12 cellular contexts compared by ENCODE assay signal in the genomic region with DNA sequence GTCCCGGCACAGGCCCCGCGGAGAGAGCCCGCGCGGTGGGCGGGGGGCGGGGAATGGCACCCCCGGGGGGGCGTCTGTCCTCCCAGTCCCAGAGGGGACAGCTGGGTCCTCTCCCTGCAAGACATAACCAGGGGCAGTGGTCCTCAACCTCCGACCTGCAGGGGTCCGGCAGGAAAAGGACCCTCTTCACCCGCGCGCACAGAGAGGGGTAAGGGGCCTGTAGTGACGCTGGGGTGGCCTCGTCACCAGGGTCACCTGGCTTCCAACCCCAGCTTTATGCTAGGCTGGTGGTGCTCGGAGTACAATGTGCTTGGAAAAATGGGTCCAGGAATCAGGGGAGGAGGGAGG. TPM values are rescaled to one million over a fixed set of nuclear protein-coding genes. Genes with fewer than 3 reads are reported as not detected.
DNase-seq lines count a peak whose midpoint lies in the region; ATAC-seq and TF ChIP-seq lines count a peak whose summit lies in the region.
"Had no signal": no experiment of that assay in that cellular context is flagged by ENCODE, and none has a peak within 500 bp of the region (broad histone marks: within the 10 kb centered on the region; RNA-seq: fewer than 3 reads in every experiment).

No MANE protein-coding gene starts in this region.

- in situ Hi-C loops in GM23248 (cut with MboI), result loop anchor here (10.0 kb wide), 1 partner anchor 321 kb away; no protein-coding TSS in a partner anchor
- in situ Hi-C loops in astrocyte of the cerebellum (cut with HindIII; ENCODE audit: low sequenced_read_pairs), result no loop called here

- no peak for TF ChIP-seq CTCF in astrocyte of the cerebellum (IDR thresholded peaks at IDR 0.05; ENCODE audit: low read depth, low read length, missing control alignments)
- TF ChIP-seq CTCF in smooth muscle cell (IDR thresholded peaks at IDR 0.05; ENCODE audit: borderline replicate concordance, insufficient read depth, poor library complexity, severe bottlenecking), result no peak

- no peaks in the 10 kb centered on the region for H3K36me3 ChIP-seq in GM23248 (ENCODE audit: low read depth)
- H3K36me3 ChIP-seq in iPS DF 6.9 (ENCODE audit: control insufficient read depth, insufficient read depth, low read length), result no peaks in the 10 kb centered on the region
- no peaks in the 10 kb centered on the region for H3K36me3 ChIP-seq in smooth muscle cell (ENCODE audit: low read depth)

- H3K4me1 ChIP-seq in GM23248 (ENCODE audit: insufficient read depth), result peaks cover 5% of the 10 kb centered on the region; the same call in 1 of the 2 replicates
- no peaks in the 10 kb centered on the region for H3K4me1 ChIP-seq in iPS DF 6.9 (ENCODE audit: control insufficient read depth, insufficient read depth, low read length)
- H3K4me1 ChIP-seq in smooth muscle cell (ENCODE audit: low read depth), result peaks cover 11% of the 10 kb centered on the region

- H3K9ac ChIP-seq in GM23248, result no peak overlapping the region; the same call in 1 of the 2 replicates
- H3K9ac ChIP-seq in smooth muscle cell (ENCODE audit: low read depth), result no peak overlapping the region

- peaks cover 37% of the 10 kb centered on the region for H3K27me3 ChIP-seq in GM23248 (replicated peaks; ENCODE audit: insufficient read depth)
- H3K27me3 ChIP-seq in iPS DF 6.9 (ENCODE audit: control insufficient read depth, insufficient read depth, low read length), result peaks cover 11% of the 10 kb centered on the region; the same call in 1 of the 2 replicates
- H3K27me3 ChIP-seq in smooth muscle cell (ENCODE audit: low read depth), result peaks cover 14% of the 10 kb centered on the region

- peaks cover 7 to 8% of the 10 kb centered on the region in 2 donors for H3K4me1 Mint-ChIP-seq in immature natural killer cell
- peaks cover 14% of the 10 kb centered on the region in 2 donors for H3K4me1 Mint-ChIP-seq in stimulated activated naive B cell treated with anti-CD40 and anti-IgM and Interleukin-4, amounts not matched to agents 10 μg/mL and 1 μg/mL and 100 μg/mL, for 72 hours

- 14 to 17% methylated on average over 16 to 17 of the region's 18 CpGs for WGBS in GM23248 (ENCODE audit: low coverage in 1 of 2, low lambda C conversion rate in 2 of 2, missing lambda C conversion rate in 2 of 2), 2 experiments
- WGBS in iPS DF 6.9 (ENCODE audit: insufficient coverage, insufficient read length), result no CpG with 5 or more reads among the region's 18 CpGs
- 37% methylated on average over 10 of the region's 18 CpGs for WGBS in smooth muscle cell (ENCODE audit: low lambda C conversion rate)

- H2AFZ ChIP-seq in GM23248, result no peak overlapping the region
- H2AFZ ChIP-seq in smooth muscle cell (ENCODE audit: low read depth), result peak overlapping the region; percentile 33

- H3K4me3 Mint-ChIP-seq in immature natural killer cell, result no peak overlapping the region
- no peak overlapping the region for H3K4me3 Mint-ChIP-seq in stimulated activated naive B cell treated with anti-CD40 and anti-IgM and Interleukin-4, amounts not matched to agents 10 μg/mL and 1 μg/mL and 100 μg/mL, for 72 hours
- H3K4me3 Mint-ChIP-seq: CD4-positive, alpha-beta T cell had no signal

- no peak for DNase-seq in GM23248
- DNase-seq in astrocyte of the cerebellum (ENCODE audit: low read depth), result no peak
- DNase-seq in iPS DF 6.9 (ENCODE audit: low read depth, low spot score), result no peak
- no peak for DNase-seq in smooth muscle cell (lab: John Stamatoyannopoulos, UW; ENCODE audit: unreplicated experiment)
- DNase-seq in immature natural killer cell, result no peak
- DNase-seq in stimulated activated naive B cell treated with anti-CD40 and anti-IgM and Interleukin-4, amounts not matched to agents 10 μg/mL and 1 μg/mL and 100 μg/mL, for 72 hours, result no peak
- DNase-seq in NCI-H2081 treated with DMSO at 0.1 percent for 48 hours (lab: John Stamatoyannopoulos, UW), result no peak
- DNase-seq in ureter (ENCODE audit: low spot score), result no peak
- DNase-seq: CD4-positive, alpha-beta T cell; naive B cell; NCI-H524 treated with DMSO at 0.1 percent for 48 hours; SHP77 treated with DMSO at 0.1 percent for 48 hours had no signal

- H3K9me3 Mint-ChIP-seq in immature natural killer cell, result no peaks in the 10 kb centered on the region
- no peaks in the 10 kb centered on the region for H3K9me3 Mint-ChIP-seq in stimulated activated naive B cell treated with anti-CD40 and anti-IgM and Interleukin-4, amounts not matched to agents 10 μg/mL and 1 μg/mL and 100 μg/mL, for 72 hours
- H3K9me3 Mint-ChIP-seq: CD4-positive, alpha-beta T cell had no signal

- H3K9me2 ChIP-seq in GM23248 (ENCODE audit: insufficient read depth), result no peaks in the 10 kb centered on the region

- H3K79me2 ChIP-seq in GM23248 (ENCODE audit: insufficient read depth) (no peaks in the 10 kb centered on the region), smooth muscle cell (ENCODE audit: low read depth) (no peaks in the 10 kb centered on the region)

- ATAC-seq in stimulated activated naive B cell treated with anti-CD40 and anti-IgM and Interleukin-4, amounts not matched to agents 10 μg/mL and 1 μg/mL and 100 μg/mL, for 72 hours (replicated peaks), result no peak

- H3K27ac Mint-ChIP-seq in immature natural killer cell, result no peak overlapping the region
- no peak overlapping the region for H3K27ac Mint-ChIP-seq in stimulated activated naive B cell treated with anti-CD40 and anti-IgM and Interleukin-4, amounts not matched to agents 10 μg/mL and 1 μg/mL and 100 μg/mL, for 72 hours
- H3K27ac Mint-ChIP-seq: CD4-positive, alpha-beta T cell; naive B cell had no signal

- H3F3A ChIP-seq in GM23248 (ENCODE audit: insufficient read depth) (peaks cover 4% of the 10 kb centered on the region; the same call in 1 of the 2 replicates), smooth muscle cell (ENCODE audit: low read depth) (peaks cover 13% of the 10 kb centered on the region)

- H3K4me2 ChIP-seq in GM23248 (ENCODE audit: unreplicated experiment), result peak overlapping the region; percentile 79
- H3K4me2 ChIP-seq in smooth muscle cell, result peak overlapping the region; percentile 86

- H3K27ac ChIP-seq in GM23248 (no peak overlapping the region), iPS DF 6.9 (ENCODE audit: low read length) (no peak overlapping the region), smooth muscle cell (ENCODE audit: low read depth) (no peak overlapping the region)

- H4K20me1 ChIP-seq in GM23248 (ENCODE audit: insufficient read depth) (no peaks in the 10 kb centered on the region), smooth muscle cell (ENCODE audit: low read depth) (no peaks in the 10 kb centered on the region)

- peaks cover 9 to 39% (median 13%) of the 10 kb centered on the region in 3 donors for H3K27me3 Mint-ChIP-seq in immature natural killer cell (ENCODE audit: low read depth in 3 of 3)
- H3K27me3 Mint-ChIP-seq in stimulated activated naive B cell treated with anti-CD40 and anti-IgM and Interleukin-4, amounts not matched to agents 10 μg/mL and 1 μg/mL and 100 μg/mL, for 72 hours, result peaks cover 47 to 82% of the 10 kb centered on the region in 2 donors

- H3K9me3 ChIP-seq in GM23248 (ENCODE audit: low read depth), result no peaks in the 10 kb centered on the region
- no peaks in the 10 kb centered on the region for H3K9me3 ChIP-seq in iPS DF 6.9 (ENCODE audit: control insufficient read depth, insufficient read depth, low read length)
- H3K9me3 ChIP-seq in smooth muscle cell (replicated peaks; ENCODE audit: low read depth), result no peaks in the 10 kb centered on the region

- peaks cover 0 to 4% (median 0%) of the 10 kb centered on the region in 3 donors for H3K36me3 Mint-ChIP-seq in immature natural killer cell
- no peaks in the 10 kb centered on the region for H3K36me3 Mint-ChIP-seq in stimulated activated naive B cell treated with anti-CD40 and anti-IgM and Interleukin-4, amounts not matched to agents 10 μg/mL and 1 μg/mL and 100 μg/mL, for 72 hours
- H3K36me3 Mint-ChIP-seq: naive B cell had no signal

- peak overlapping the region; percentile 63 for H3K4me3 ChIP-seq in GM23248
- peak overlapping the region; percentile 23 for H3K4me3 ChIP-seq in astrocyte of the cerebellum (ENCODE audit: low read depth, low read length)
- H3K4me3 ChIP-seq in iPS DF 6.9 (ENCODE audit: low read length), result peak overlapping the region; percentile 43; the same call in 1 of the 2 replicates
- peak overlapping the region; percentile 40 for H3K4me3 ChIP-seq in smooth muscle cell

RNA-seq across cellular contexts. Expression of a gene that starts 34.2 kb away (rescaled TPM):
- not detected in 2 replicates for total RNA-seq in GM23248 (2014; rRNA removed; shearing (Covaris generic))
- polyA plus RNA-seq in GM23248 (2016; fragmentation: Nextera tagmentation; extraction: Ambion mirVana), result not detected in 2 replicates
- not detected in 2 replicates for total RNA-seq in smooth muscle cell
- not detected in 2 replicates for polyA plus RNA-seq in smooth muscle cell
- not detected for polyA plus RNA-seq in immature natural killer cell
- not detected for total RNA-seq in ureter
